ENCODE assay signal across 10 cellular contexts in genomic region chr7:50359995-50360925, GRCh38. TPM values are rescaled to one million over a fixed set of nuclear protein-coding genes. Genes with fewer than 3 reads are reported as not detected.
DNase-seq lines count a peak whose midpoint lies in the region; ATAC-seq, FAIRE-seq and TF ChIP-seq lines count a peak whose summit lies in the region.
"Had no signal": no experiment of that assay in that cellular context is flagged by ENCODE, and none has a peak within 500 bp of the region (broad histone marks: within the 10 kb centered on the region; RNA-seq: fewer than 3 reads in every experiment).

No MANE protein-coding gene starts in this region.

- CTCF ChIA-PET in MCF 10A (lab: Yijun Ruan, JAX), result interaction anchor here (0.9 to 1.2 kb wide), 3 partner anchors 10 to 57 kb away, joined by 3 to 4 read pairs (median 3); no protein-coding TSS in a partner anchor

- no peaks in the 10 kb centered on the region for H3K4me1 ChIP-seq in breast epithelium
- H3K4me1 ChIP-seq in neural progenitor cell, result no peaks in the 10 kb centered on the region
- no peaks in the 10 kb centered on the region for H3K4me1 ChIP-seq in pancreas

- ATAC-seq in GM21825 (IDR thresholded peaks at IDR 0.05; ENCODE audit: unreplicated experiment), result no peak
- no peak for ATAC-seq in pancreas
- no peak for ATAC-seq in HG03108 (IDR thresholded peaks at IDR 0.05; ENCODE audit: unreplicated experiment)

- H3K9me3 ChIP-seq in breast epithelium, result no peaks in the 10 kb centered on the region
- H3K9me3 ChIP-seq in neural progenitor cell (ENCODE audit: low read depth), result no peaks in the 10 kb centered on the region
- H3K9me3 ChIP-seq in pancreas, result no peaks in the 10 kb centered on the region

- H3K9ac ChIP-seq in neural progenitor cell, result no peak overlapping the region

- H3K27ac ChIP-seq in breast epithelium, result no peak overlapping the region
- H3K27ac ChIP-seq in neural progenitor cell, result no peak overlapping the region
- H3K27ac ChIP-seq in pancreas, result no peak overlapping the region

- DNase-seq in MCF 10A (ENCODE audit: unreplicated experiment) (peak; percentile 13), breast epithelium (ENCODE audit: low spot score in 2 of 2) (no peak), neural progenitor cell (ENCODE audit: low spot score) (peak; percentile 15), pancreas (no peak), NCI-H2029 (lab: John Stamatoyannopoulos, UW) (no peak)
- peak; percentile 83 for DNase-seq in activated naive CD4-positive, alpha-beta T cell treated with Interleukin-2 at 50 U/mL for 16 hours
- DNase-seq: head of caudate nucleus had no signal

- H3K27me3 Mint-ChIP-seq in MCF 10A (ENCODE audit: insufficient read depth, unreplicated experiment) (peaks cover 82% of the 10 kb centered on the region), neural progenitor cell (ENCODE audit: insufficient read depth, low read depth) (no peaks in the 10 kb centered on the region)

- TF ChIP-seq CTCF in MCF 10A (IDR thresholded peaks at IDR 0.05; ENCODE audit: unreplicated experiment) (no peak), breast epithelium (IDR thresholded peaks at IDR 0.05) (no peak), neural progenitor cell (IDR thresholded peaks at IDR 0.05) (no peak), pancreas (IDR thresholded peaks at IDR 0.05) (no peak)

- H4K20me1 ChIP-seq in neural progenitor cell (ENCODE audit: low read depth), result no peaks in the 10 kb centered on the region

- H3K27me3 ChIP-seq in breast epithelium (no peaks in the 10 kb centered on the region), neural progenitor cell (no peaks in the 10 kb centered on the region), pancreas (no peaks in the 10 kb centered on the region)

- peak overlapping the region; percentile 61 for H2AFZ ChIP-seq in neural progenitor cell (replicated peaks)

- POLR2A ChIA-PET in MCF 10A (lab: Yijun Ruan, JAX), result no interaction called here

- no TSS peak for BruUV-seq in MCF 10A (replicated peaks; lab: Mats Ljungman, UMichigan)

- H3K9me3 Mint-ChIP-seq in MCF 10A (ENCODE audit: unreplicated experiment) (no peaks in the 10 kb centered on the region), neural progenitor cell (peaks cover 4% of the 10 kb centered on the region)

- FAIRE-seq in pancreas (lab: Jason Lieb, UNC), result no peak

- no peaks in the 10 kb centered on the region for H3K36me3 Mint-ChIP-seq in MCF 10A (ENCODE audit: insufficient read depth, unreplicated experiment)
- H3K36me3 Mint-ChIP-seq in neural progenitor cell, result peaks cover 1% of the 10 kb centered on the region

- no peak overlapping the region for H3K27ac Mint-ChIP-seq in MCF 10A (ENCODE audit: low read depth, unreplicated experiment)
- H3K27ac Mint-ChIP-seq in neural progenitor cell, result no peak overlapping the region

- no peak overlapping the region for H3K4me2 ChIP-seq in neural progenitor cell

- 51 to 63% methylated on average over 20 of the region's 20 CpGs for WGBS in pancreas, 2 donors

- no peak overlapping the region for H3K4me3 Mint-ChIP-seq in MCF 10A (ENCODE audit: unreplicated experiment)
- no peak overlapping the region for H3K4me3 Mint-ChIP-seq in neural progenitor cell

- TF ChIP-seq POLR2A in breast epithelium (IDR thresholded peaks at IDR 0.05), result no peak

- H3K79me2 ChIP-seq in neural progenitor cell (ENCODE audit: low read depth), result no peaks in the 10 kb centered on the region

- H3K4me1 Mint-ChIP-seq in MCF 10A (ENCODE audit: insufficient read depth, unreplicated experiment) (no peaks in the 10 kb centered on the region), neural progenitor cell (peaks cover 17% of the 10 kb centered on the region)

- H3K36me3 ChIP-seq in breast epithelium (no peaks in the 10 kb centered on the region), neural progenitor cell (no peaks in the 10 kb centered on the region), pancreas (no peaks in the 10 kb centered on the region)

- intact Hi-C loops in MCF 10A (cut with micrococcal nuclease) (no loop called here), breast epithelium (cut with DNase I; ENCODE audit: low total_unique reads) (loop anchor here (10.0 kb wide), 1 partner anchor 215 kb away; no protein-coding TSS in a partner anchor), pancreas (cut with DNase I) (no loop called here)

- H3F3A ChIP-seq in neural progenitor cell (ENCODE audit: low read depth), result no peaks in the 10 kb centered on the region

- no peak overlapping the region for H3K4me3 ChIP-seq in breast epithelium
- H3K4me3 ChIP-seq in neural progenitor cell, result no peak overlapping the region
- H3K4me3 ChIP-seq in pancreas, result no peak overlapping the region

RNA-seq across cellular contexts. Expression of gene IKZF1, which starts 55.7 kb away (rescaled TPM):
- total RNA-seq in MCF 10A (2022) (not detected in 2 replicates), breast epithelium (10 to 100 TPM; 14.2 to 21.4 (median 21.3) TPM), neural progenitor cell (ENCODE audit: low replicate concordance) (0.11 and 0.19 TPM in 2 replicates), pancreas (1 to 10 TPM in 5 of 6 donors, under 1 TPM in 1; 0.93 to 8.1 (median 2.6) TPM)
- under 1 TPM; 0.70 to 0.87 TPM for polyA plus RNA-seq in pancreas
- total RNA-seq: A172 had no signal

Comparison
In these comparisons a context has a peak if more than half of its experiments do, and no peak if none do; other contexts are left out.
1. DNase-seq: peak in MCF 10A (single experiment), activated naive CD4-positive, alpha-beta T cell treated with Interleukin-2 at 50 U/mL for 16 hours (single experiment) and neural progenitor cell (single experiment); none in breast epithelium (0 of 2), pancreas (0 of 6) and NCI-H2029 (single experiment).